1 cellular context compared by ENCODE assay signal in the genomic region with DNA sequence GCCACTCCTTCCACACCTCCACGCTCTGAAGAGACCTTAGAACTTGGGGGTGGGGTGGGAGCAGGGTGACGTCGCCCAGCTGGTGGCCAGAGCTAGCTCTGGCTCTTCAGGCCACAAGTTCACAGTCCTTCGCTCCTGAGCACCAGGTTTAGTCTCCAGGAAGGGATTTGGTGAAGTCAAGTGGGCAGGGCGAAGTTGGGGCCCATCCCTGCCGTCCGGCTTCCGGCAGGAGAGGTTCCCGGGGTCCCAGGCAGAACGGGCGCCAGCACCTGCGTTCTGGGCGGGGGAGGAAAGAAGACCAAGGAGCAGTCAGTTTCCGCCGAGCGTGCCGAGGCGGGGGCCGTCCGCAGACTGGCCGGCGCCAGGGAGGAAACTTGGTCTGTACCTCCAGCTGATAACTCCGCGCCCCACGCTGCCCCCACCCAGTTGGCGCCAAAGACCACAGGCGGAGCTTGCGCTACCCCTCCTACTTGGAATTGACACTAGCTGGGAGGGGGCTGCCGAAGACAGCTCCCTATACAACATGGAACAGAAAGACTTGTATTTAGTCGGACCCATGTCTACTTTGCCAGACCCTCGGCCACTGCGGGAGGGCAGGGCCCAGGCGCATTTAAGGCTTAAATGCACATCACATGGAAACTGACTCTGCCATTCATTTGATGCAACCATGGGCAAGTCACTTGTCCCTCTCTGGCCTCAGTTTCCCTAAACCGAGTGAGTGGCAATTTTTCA.
TF ChIP-seq lines count a peak whose summit lies in the region.

No MANE protein-coding gene starts in this region.

TF ChIP-seq in K562, 482 proteins besides CTCF, POLR2A, EP300 and RAD21 (continued from another document and continues in another):
- TF ChIP-seq TGIF2 (CRISPR knock-in tag; IDR thresholded peaks at IDR 0.05) (no peak), CBFA2T2 (conservative IDR thresholded peaks at IDR 0.05) (peak; percentile 65), ZNF408 (CRISPR knock-in tag; IDR thresholded peaks at IDR 0.05; ENCODE audit: low read depth) (no peak), MAZ (CRISPR knock-in tag; conservative IDR thresholded peaks at IDR 0.05 in 1 of 2, IDR thresholded peaks at IDR 0.05 in 1 of 2) (peak; percentile 72 to 98; a peak in 3 of 4 replicates), POLR3A (IDR thresholded peaks at IDR 0.05; ENCODE audit: borderline replicate concordance, extremely low read depth, insufficient read depth, insufficient read length) (no peak), PCBP2 (IDR thresholded peaks at IDR 0.05; ENCODE audit: low read depth, low read length, poor library complexity, severe bottlenecking) (no peak), DNMT1 (IDR thresholded peaks at IDR 0.05) (no peak), NELFE (IDR thresholded peaks at IDR 0.05; ENCODE audit: insufficient read depth, insufficient read length) (no peak), ZNF76 (CRISPR knock-in tag; IDR thresholded peaks at IDR 0.05; ENCODE audit: borderline replicate concordance) (no peak), RNF2 (IDR thresholded peaks at IDR 0.05) (peak; percentile 91), EZH2 (IDR thresholded peaks at IDR 0.05; ENCODE audit: borderline replicate concordance, low read depth, low read length) (no peak), ZNF584 (CRISPR knock-in tag; IDR thresholded peaks at IDR 0.05; ENCODE audit: low read depth) (no peak), XRCC3 (IDR thresholded peaks at IDR 0.05) (no peak), GABPB2 (CRISPR knock-in tag; conservative IDR thresholded peaks at IDR 0.05) (no peak), KLF1 (tag; IDR thresholded peaks at IDR 0.05) (peak; percentile 74), POLR2AphosphoS5 (IDR thresholded peaks at IDR 0.05; ENCODE audit: control insufficient read depth, insufficient read depth, low read depth, low read length) (peak; percentile 45; the same call in 1 of the 2 replicates), FOXP1 (CRISPR knock-in tag; IDR thresholded peaks at IDR 0.05) (0 out of 2 replicates have a peak, but pooled peaks have one; percentile 35), ZZZ3 (IDR thresholded peaks at IDR 0.05) (no peak), SMAD2 (IDR thresholded peaks at IDR 0.05; ENCODE audit: low read depth, low read length) (no peak)
- TF ChIP-seq, protein P1, sequence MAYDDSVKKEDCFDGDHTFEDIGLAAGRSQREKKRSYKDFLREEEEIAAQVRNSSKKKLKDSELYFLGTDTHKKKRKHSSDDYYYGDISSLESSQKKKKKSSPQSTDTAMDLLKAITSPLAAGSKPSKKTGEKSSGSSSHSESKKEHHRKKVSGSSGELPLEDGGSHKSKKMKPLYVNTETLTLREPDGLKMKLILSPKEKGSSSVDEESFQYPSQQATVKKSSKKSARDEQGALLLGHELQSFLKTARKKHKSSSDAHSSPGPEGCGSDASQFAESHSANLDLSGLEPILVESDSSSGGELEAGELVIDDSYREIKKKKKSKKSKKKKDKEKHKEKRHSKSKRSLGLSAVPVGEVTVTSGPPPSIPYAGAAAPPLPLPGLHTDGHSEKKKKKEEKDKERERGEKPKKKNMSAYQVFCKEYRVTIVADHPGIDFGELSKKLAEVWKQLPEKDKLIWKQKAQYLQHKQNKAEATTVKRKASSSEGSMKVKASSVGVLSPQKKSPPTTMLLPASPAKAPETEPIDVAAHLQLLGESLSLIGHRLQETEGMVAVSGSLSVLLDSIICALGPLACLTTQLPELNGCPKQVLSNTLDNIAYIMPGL (CRISPR knock-in tag; IDR thresholded peaks at IDR 0.05), result no peak
- TF ChIP-seq, protein P2, sequence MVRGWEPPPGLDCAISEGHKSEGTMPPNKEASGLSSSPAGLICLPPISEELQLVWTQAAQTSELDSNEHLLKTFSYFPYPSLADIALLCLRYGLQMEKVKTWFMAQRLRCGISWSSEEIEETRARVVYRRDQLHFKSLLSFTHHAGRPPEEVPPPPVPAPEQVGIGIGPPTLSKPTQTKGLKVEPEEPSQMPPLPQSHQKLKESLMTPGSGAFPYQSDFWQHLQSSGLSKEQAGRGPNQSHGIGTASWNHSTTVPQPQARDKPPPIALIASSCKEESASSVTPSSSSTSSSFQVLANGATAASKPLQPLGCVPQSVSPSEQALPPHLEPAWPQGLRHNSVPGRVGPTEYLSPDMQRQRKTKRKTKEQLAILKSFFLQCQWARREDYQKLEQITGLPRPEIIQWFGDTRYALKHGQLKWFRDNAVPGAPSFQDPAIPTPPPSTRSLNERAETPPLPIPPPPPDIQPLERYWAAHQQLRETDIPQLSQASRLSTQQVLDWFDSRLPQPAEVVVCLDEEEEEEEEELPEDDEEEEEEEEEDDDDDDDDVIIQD (CRISPR knock-in tag; IDR thresholded peaks at IDR 0.05), result no peak
- TF ChIP-seq, protein P3, sequence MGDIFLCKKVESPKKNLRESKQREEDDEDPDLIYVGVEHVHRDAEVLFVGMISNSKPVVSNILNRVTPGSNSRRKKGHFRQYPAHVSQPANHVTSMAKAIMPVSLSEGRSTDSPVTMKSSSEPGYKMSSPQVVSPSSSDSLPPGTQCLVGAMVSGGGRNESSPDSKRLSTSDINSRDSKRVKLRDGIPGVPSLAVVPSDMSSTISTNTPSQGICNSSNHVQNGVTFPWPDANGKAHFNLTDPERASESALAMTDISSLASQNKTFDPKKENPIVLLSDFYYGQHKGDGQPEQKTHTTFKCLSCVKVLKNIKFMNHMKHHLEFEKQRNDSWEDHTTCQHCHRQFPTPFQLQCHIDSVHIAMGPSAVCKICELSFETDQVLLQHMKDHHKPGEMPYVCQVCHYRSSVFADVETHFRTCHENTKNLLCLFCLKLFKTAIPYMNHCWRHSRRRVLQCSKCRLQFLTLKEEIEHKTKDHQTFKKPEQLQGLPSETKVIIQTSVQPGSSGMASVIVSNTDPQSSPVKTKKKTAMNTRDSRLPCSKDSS (IDR thresholded peaks at IDR 0.05; ENCODE audit: low read depth, partially characterized antibody), result no peak
- TF ChIP-seq, protein P4, sequence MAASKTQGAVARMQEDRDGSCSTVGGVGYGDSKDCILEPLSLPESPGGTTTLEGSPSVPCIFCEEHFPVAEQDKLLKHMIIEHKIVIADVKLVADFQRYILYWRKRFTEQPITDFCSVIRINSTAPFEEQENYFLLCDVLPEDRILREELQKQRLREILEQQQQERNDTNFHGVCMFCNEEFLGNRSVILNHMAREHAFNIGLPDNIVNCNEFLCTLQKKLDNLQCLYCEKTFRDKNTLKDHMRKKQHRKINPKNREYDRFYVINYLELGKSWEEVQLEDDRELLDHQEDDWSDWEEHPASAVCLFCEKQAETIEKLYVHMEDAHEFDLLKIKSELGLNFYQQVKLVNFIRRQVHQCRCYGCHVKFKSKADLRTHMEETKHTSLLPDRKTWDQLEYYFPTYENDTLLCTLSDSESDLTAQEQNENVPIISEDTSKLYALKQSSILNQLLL (CRISPR knock-in tag; IDR thresholded peaks at IDR 0.05; ENCODE audit: borderline replicate concordance), result no peak
- TF ChIP-seq, protein P5, sequence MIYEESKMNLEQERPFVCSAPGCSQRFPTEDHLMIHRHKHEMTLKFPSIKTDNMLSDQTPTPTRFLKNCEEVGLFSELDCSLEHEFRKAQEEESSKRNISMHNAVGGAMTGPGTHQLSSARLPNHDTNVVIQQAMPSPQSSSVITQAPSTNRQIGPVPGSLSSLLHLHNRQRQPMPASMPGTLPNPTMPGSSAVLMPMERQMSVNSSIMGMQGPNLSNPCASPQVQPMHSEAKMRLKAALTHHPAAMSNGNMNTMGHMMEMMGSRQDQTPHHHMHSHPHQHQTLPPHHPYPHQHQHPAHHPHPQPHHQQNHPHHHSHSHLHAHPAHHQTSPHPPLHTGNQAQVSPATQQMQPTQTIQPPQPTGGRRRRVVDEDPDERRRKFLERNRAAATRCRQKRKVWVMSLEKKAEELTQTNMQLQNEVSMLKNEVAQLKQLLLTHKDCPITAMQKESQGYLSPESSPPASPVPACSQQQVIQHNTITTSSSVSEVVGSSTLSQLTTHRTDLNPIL (CRISPR knock-in tag; IDR thresholded peaks at IDR 0.05), result no peak
- TF ChIP-seq, protein P6, sequence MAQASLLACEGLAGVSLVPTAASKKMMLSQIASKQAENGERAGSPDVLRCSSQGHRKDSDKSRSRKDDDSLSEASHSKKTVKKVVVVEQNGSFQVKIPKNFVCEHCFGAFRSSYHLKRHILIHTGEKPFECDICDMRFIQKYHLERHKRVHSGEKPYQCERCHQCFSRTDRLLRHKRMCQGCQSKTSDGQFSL (CRISPR knock-in tag; IDR thresholded peaks at IDR 0.05), result no peak
- TF ChIP-seq, protein P6 (tag; IDR thresholded peaks at IDR 0.05), result 0 out of 4 replicates have a peak, but pooled peaks of 1 of the 2 experiments have one; percentile 19
- TF ChIP-seq, protein P7, sequence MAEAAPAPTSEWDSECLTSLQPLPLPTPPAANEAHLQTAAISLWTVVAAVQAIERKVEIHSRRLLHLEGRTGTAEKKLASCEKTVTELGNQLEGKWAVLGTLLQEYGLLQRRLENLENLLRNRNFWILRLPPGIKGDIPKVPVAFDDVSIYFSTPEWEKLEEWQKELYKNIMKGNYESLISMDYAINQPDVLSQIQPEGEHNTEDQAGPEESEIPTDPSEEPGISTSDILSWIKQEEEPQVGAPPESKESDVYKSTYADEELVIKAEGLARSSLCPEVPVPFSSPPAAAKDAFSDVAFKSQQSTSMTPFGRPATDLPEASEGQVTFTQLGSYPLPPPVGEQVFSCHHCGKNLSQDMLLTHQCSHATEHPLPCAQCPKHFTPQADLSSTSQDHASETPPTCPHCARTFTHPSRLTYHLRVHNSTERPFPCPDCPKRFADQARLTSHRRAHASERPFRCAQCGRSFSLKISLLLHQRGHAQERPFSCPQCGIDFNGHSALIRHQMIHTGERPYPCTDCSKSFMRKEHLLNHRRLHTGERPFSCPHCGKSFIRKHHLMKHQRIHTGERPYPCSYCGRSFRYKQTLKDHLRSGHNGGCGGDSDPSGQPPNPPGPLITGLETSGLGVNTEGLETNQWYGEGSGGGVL (CRISPR knock-in tag; IDR thresholded peaks at IDR 0.05), result no peak
- TF ChIP-seq, protein P8, sequence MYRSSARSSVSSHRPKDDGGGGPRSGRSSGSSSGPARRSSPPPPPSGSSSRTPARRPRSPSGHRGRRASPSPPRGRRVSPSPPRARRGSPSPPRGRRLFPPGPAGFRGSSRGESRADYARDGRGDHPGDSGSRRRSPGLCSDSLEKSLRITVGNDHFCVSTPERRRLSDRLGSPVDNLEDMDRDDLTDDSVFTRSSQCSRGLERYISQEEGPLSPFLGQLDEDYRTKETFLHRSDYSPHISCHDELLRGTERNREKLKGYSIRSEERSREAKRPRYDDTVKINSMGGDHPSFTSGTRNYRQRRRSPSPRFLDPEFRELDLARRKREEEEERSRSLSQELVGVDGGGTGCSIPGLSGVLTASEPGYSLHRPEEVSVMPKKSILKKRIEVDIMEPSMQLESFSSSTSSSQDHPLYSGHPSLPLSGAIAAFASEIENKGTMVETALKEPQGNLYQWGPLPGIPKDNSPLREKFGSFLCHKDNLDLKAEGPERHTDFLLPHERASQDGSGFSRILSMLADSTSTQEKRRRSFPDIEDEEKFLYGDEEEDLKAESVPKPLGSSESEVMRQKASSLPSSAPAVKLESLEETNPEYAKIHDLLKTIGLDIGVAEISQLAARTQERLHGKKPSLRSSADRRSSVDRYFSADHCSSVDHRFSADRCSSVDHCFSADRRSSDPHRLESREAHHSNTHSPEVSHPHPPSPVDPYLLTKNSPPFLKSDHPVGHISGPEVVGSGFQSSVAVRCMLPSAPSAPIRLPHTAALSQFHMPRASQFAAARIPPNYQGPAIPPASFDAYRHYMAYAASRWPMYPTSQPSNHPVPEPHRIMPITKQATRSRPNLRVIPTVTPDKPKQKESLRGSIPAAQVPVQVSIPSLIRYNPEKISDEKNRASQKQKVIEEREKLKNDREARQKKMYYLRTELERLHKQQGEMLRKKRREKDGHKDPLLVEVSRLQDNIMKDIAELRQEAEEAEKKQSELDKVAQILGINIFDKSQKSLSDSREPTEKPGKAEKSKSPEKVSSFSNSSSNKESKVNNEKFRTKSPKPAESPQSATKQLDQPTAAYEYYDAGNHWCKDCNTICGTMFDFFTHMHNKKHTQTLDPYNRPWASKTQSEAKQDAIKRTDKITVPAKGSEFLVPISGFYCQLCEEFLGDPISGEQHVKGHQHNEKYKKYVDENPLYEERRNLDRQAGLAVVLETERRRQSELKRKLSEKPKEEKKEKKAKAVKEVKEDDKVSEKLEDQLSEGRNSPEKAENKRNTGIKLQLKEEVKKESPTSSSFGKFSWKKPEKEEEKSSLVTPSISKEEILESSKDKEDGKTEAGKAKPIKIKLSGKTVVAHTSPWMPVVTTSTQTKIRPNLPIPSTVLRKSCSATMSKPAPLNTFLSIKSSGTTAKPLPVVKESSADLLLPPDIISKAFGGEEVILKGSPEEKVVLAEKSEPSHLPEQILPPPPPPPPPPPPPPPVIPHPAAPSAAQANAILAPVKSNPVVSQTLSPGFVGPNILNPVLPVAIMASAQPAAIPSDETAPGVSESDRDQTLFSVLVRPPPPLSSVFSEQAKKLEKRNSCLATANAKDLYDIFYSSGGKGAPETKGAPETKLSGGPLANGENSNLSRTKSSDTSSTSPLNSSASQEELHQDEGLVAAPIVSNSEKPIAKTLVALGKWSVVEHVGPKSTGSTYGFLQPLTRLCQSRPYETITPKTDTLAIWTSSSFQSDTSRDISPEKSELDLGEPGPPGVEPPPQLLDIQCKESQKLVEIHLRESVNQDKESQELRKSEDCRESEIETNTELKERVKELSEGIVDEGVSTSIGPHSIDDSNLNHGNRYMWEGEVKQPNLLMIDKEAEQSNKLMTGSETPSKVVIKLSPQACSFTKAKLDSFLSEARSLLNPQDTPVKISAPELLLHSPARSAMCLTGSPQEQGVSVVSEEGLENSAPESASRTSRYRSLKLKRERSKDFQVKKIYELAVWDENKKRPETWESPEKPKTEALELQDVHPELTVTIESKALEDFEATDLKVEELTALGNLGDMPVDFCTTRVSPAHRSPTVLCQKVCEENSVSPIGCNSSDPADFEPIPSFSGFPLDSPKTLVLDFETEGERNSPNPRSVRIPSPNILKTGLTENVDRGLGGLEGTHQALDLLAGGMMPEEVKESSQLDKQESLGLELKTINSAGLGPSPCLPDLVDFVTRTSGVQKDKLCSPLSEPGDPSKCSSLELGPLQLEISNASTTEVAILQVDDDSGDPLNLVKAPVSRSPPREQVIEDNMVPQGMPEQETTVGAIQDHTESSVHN (IDR thresholded peaks at IDR 0.05; ENCODE audit: borderline replicate concordance in 1 of 2, low read depth in 1 of 2), result peak in 1 of 2 experiments; percentile 67; a peak in 2 of 4 replicates
